In genomic region chr15:40952301-40952900, GRCh38 we compare ENCODE assay signal across 8 cellular contexts. TPM values are rescaled to one million over a fixed set of nuclear protein-coding genes. Genes with fewer than 3 reads are reported as not detected.
DNase-seq lines count a peak whose midpoint lies in the region; ATAC-seq and TF ChIP-seq lines count a peak whose summit lies in the region.

No MANE protein-coding gene starts in this region.

- no peak for ATAC-seq in HG03095 (IDR thresholded peaks at IDR 0.05; ENCODE audit: unreplicated experiment)

- no peaks in the 10 kb centered on the region for H3K9me3 ChIP-seq in ES-I3 (ENCODE audit: control insufficient read depth, insufficient read depth, low read length)
- H3K9me3 ChIP-seq in esophagus muscularis mucosa, result no peaks in the 10 kb centered on the region

- H3K36me3 ChIP-seq in ES-I3 (ENCODE audit: insufficient read depth, low read length) (peaks cover 12% of the 10 kb centered on the region), esophagus muscularis mucosa (no peaks in the 10 kb centered on the region)

- H3K4me1 ChIP-seq in ES-I3 (ENCODE audit: insufficient read depth, low read length) (peaks cover 24% of the 10 kb centered on the region), esophagus muscularis mucosa (peaks cover 26 to 38% (median 35%) of the 10 kb centered on the region in 4 donors)

- peak; percentile 51 for DNase-seq in OCI-M1 (lab: John Stamatoyannopoulos, UW)
- no peak for DNase-seq in esophagus muscularis mucosa (ENCODE audit: extremely low spot score)
- no peak for DNase-seq in progenitor cell of endocrine pancreas (ENCODE audit: low spot score, unreplicated experiment)
- no peak for DNase-seq in effector CD8-positive, alpha-beta T cell (lab: John Stamatoyannopoulos, UW)
- no peak for DNase-seq in activated gamma-delta T cell (lab: John Stamatoyannopoulos, UW)
- no peak for DNase-seq in NOMO-1 treated with DMSO at 0.1 percent for 48 hours (lab: John Stamatoyannopoulos, UW; ENCODE audit: unreplicated experiment)

- H3K27me3 ChIP-seq in esophagus muscularis mucosa, result no peaks in the 10 kb centered on the region

- no peaks in the 10 kb centered on the region for H3K9me3 Mint-ChIP-seq in progenitor cell of endocrine pancreas (ENCODE audit: low read depth)

- H3K27me3 Mint-ChIP-seq in progenitor cell of endocrine pancreas, result peaks cover 57% of the 10 kb centered on the region

- H3K4me3 ChIP-seq in esophagus muscularis mucosa, result peak overlapping the region; percentile 68 to 76 (median 73)

- intact Hi-C loops in esophagus muscularis mucosa (cut with DNase I), result no loop called here

- H3K4me3 Mint-ChIP-seq in progenitor cell of endocrine pancreas (ENCODE audit: low read depth), result peak overlapping the region; percentile 76

- peak overlapping the region; percentile 68 for H3K9ac ChIP-seq in ES-I3 (ENCODE audit: low read depth, low read length)

- no peak for TF ChIP-seq EP300 in esophagus muscularis mucosa (IDR thresholded peaks at IDR 0.05)

- no peak for TF ChIP-seq POLR2A in esophagus muscularis mucosa (IDR thresholded peaks at IDR 0.05; ENCODE audit: low read depth)

- peak overlapping the region; percentile 95 for H3K27ac Mint-ChIP-seq in progenitor cell of endocrine pancreas

- peaks cover 17% of the 10 kb centered on the region for H3K4me1 Mint-ChIP-seq in progenitor cell of endocrine pancreas (ENCODE audit: low read depth)

- peaks cover 5% of the 10 kb centered on the region for H3K36me3 Mint-ChIP-seq in progenitor cell of endocrine pancreas (ENCODE audit: insufficient read depth)

- H3K27ac ChIP-seq in esophagus muscularis mucosa (replicated peaks in 1 of 4), result peak overlapping the region; percentile 80 to 87 (median 85)

- no peak for TF ChIP-seq CTCF in esophagus muscularis mucosa (IDR thresholded peaks at IDR 0.05)
- no peak for TF ChIP-seq CTCF in progenitor cell of endocrine pancreas (IDR thresholded peaks at IDR 0.05; ENCODE audit: unreplicated experiment)

- 48% methylated on average over 20 of the region's 23 CpGs for WGBS in esophagus muscularis mucosa

RNA-seq across cellular contexts. Expression of gene CHAC1, which starts 0.9 kb away (rescaled TPM):
- total RNA-seq in esophagus muscularis mucosa (1 to 10 TPM in 3 of 4 donors, under 1 TPM in 1; 0.66 to 3.6 (median 1.3) TPM), progenitor cell of endocrine pancreas (14.4 and 18.1 TPM in 2 replicates)

RNA-seq across cellular contexts. Expression of gene DLL4, which starts 23.3 kb away (rescaled TPM):
- total RNA-seq in esophagus muscularis mucosa, result 10 to 100 TPM in 1 of 4 donors, 1 to 10 TPM in 3; 1.7 to 12.6 (median 7.5) TPM
- 6.2 and 6.5 TPM in 2 replicates for total RNA-seq in progenitor cell of endocrine pancreas

RNA-seq across cellular contexts. Expression of gene VPS18, which starts 58.2 kb away (rescaled TPM):
- total RNA-seq in esophagus muscularis mucosa (10 to 100 TPM; 28.7 to 36.6 (median 32.2) TPM), progenitor cell of endocrine pancreas (27.4 and 28.9 TPM in 2 replicates)
